Comparison of ENCODE assay signal across 8 cellular contexts in the genomic region with DNA sequence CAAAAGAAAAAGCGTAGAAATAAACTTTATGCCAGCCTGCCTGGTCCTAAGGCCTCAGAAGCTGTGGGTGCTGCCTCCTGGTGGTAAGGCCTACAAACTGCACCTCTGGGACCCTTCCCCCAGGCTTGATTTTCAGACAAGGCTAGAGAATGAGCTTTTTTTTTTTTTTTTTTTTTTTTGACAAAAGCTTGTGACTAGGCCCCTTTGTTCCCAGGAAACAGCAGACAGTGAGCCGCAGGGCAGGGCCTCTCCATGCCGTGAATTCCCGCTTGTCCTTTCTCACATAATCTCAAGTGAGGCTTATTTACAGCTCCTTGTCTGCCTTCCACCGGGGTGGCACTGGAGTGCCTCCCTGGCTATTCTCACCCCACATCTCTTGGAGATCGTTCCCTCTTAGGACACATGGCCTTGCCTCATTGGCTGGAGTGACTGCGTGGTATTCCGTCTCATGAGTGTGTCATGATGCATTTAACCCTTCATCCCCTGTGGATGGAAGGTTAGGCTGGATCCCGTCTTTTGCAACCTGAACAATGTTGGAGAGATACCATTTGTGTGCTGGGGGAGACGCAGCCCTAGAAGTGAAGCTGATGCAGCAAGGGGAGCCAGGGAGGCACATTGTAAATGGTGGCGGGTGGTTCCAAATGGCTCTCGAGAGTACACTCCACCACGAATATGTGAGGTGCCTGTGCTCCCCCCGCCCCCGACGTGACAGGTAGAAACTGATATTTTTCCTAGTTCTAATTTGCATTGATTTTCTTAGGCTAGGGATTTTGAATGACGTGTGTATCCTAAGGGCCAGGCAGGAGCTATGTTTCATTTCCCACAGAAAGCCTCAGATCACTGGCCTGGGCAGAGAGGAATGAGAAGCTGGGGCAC. TPM values are rescaled to one million over a fixed set of nuclear protein-coding genes. Genes with fewer than 3 reads are reported as not detected.
DNase-seq lines count a peak whose midpoint lies in the region; ATAC-seq and TF ChIP-seq lines count a peak whose summit lies in the region.

No MANE protein-coding gene starts in this region.

- H2BK5ac ChIP-seq in H9 (ENCODE audit: insufficient read length, low read length): no peak overlapping the region

- H3K4me3 ChIP-seq in mucosa of descending colon: no peak overlapping the region

- H2BK20ac ChIP-seq in H9 (ENCODE audit: low read depth, low read length, poor library complexity, severe bottlenecking): no peak overlapping the region

- H3K36me3 ChIP-seq in mucosa of descending colon (ENCODE audit: low read depth): no peaks in the 10 kb centered on the region

- no peak overlapping the region for H2AK5ac ChIP-seq in H9 (ENCODE audit: insufficient read length, low read length)

- H3K27me3 Mint-ChIP-seq in H9 (ENCODE audit: low read depth): no peaks in the 10 kb centered on the region; the same call in 1 of the 2 replicates

- TF ChIP-seq CTCF in H9 (conservative IDR thresholded peaks at IDR 0.05): peak; percentile 92
- TF ChIP-seq CTCF in mucosa of descending colon (IDR thresholded peaks at IDR 0.05): peak; percentile 91

- H3K18ac ChIP-seq in H9 (ENCODE audit: insufficient read length, low read depth, low read length): peak overlapping the region; percentile 31

- peak overlapping the region; percentile 90 to 97 (median 93); a peak in 6 of 7 replicates for H3K27ac Mint-ChIP-seq in H9

- H3K4me3 Mint-ChIP-seq in H9: peak overlapping the region; percentile 10 to 42; a peak in 3 of 5 replicates

- no peak overlapping the region for H2BK12ac ChIP-seq in H9 (ENCODE audit: insufficient read length, low read depth, low read length)

- H3K27ac ChIP-seq in H9 (ENCODE audit: insufficient read length, low read depth, low read length): no peak overlapping the region
- H3K27ac ChIP-seq in epithelial cell of prostate: no peak overlapping the region

- peak overlapping the region; percentile 17 for H3K9ac ChIP-seq in H9 (ENCODE audit: extremely low read depth, insufficient read length, low read length)

- no peaks in the 10 kb centered on the region for H3K27me3 ChIP-seq in H9 (ENCODE audit: insufficient read depth, low read length)

- intact Hi-C loops in mucosa of descending colon (cut with DNase I, micrococcal nuclease): no loop called here

- no peak overlapping the region for H3K4ac ChIP-seq in H9 (ENCODE audit: low read depth, low read length)

- H3K4me1 Mint-ChIP-seq in H9: peaks cover 13 to 22% of the 10 kb centered on the region in 2 experiments

- H3K36me3 Mint-ChIP-seq in H9 (ENCODE audit: insufficient read depth in 1 of 3, low read depth in 3 of 3): peaks cover 4 to 8% (median 5%) of the 10 kb centered on the region in 3 experiments; a peak in 5 of 7 replicates

- no peaks in the 10 kb centered on the region for H4K20me1 ChIP-seq in H9 (ENCODE audit: control insufficient read depth, insufficient read depth, insufficient read length)

- WGBS in H9 (ENCODE audit: extremely low coverage, insufficient read length, low lambda C conversion rate): no CpG with 5 or more reads among the region's 17 CpGs

- H3K4me1 ChIP-seq in H9 (ENCODE audit: insufficient read depth, low read length): peaks cover 2% of the 10 kb centered on the region; the same call in 1 of the 2 replicates
- peaks cover 3% of the 10 kb centered on the region for H3K4me1 ChIP-seq in mucosa of descending colon (ENCODE audit: low read depth)

- no peaks in the 10 kb centered on the region for H3K79me1 ChIP-seq in H9 (ENCODE audit: insufficient read depth, low read depth, low read length, poor library complexity, severe bottlenecking)

- H4K5ac ChIP-seq in H9 (ENCODE audit: insufficient read length, low read depth, low read length): peak overlapping the region; percentile 30

- H3K14ac ChIP-seq in H9 (ENCODE audit: insufficient read depth, low read length): peak overlapping the region; percentile 65

- ATAC-seq in mucosa of descending colon (peak; percentile 70), HG02763 (IDR thresholded peaks at IDR 0.05; ENCODE audit: unreplicated experiment) (no peak)

- H4K91ac ChIP-seq in H9 (ENCODE audit: insufficient read length, low read depth, low read length): no peak overlapping the region

- no peak overlapping the region for H4K8ac ChIP-seq in H9 (replicated peaks; ENCODE audit: insufficient read length, low read depth, low read length)

- H3K56ac ChIP-seq in H9 (ENCODE audit: insufficient read length, low read depth, low read length): no peak overlapping the region

- no peaks in the 10 kb centered on the region for H3K79me2 ChIP-seq in H9 (ENCODE audit: insufficient read depth, low read length)

- no peaks in the 10 kb centered on the region for H3K23me2 ChIP-seq in H9 (ENCODE audit: insufficient read length, low read depth, low read length, poor library complexity, severe bottlenecking)

- no peak overlapping the region for H2BK120ac ChIP-seq in H9 (ENCODE audit: low read depth, low read length, poor library complexity, severe bottlenecking)

- DNase-seq in C1 segment of cervical spinal cord (lab: John Stamatoyannopoulos, UW) (peak in 11 of 14 donors; percentile 37 to 84 (median 69)), H9 (peak; percentile 92), NOMO-1 treated with dmso at 0.1 percent for 144 hours (lab: John Stamatoyannopoulos, UW; ENCODE audit: unreplicated experiment) (peak; percentile 31), activated T-cell treated with anti-CD3 and anti-CD28 coated beads for 1 hour (ENCODE audit: low read depth) (peak; percentile 49), epithelial cell of prostate (ENCODE audit: low read depth, low spot score) (peak; percentile 6), mucosa of descending colon (peak in 2 of 3 donors; percentile 69 to 72)
- peak; percentile 16 to 32 for DNase-seq in stimulated activated CD8-positive, alpha-beta memory T cell treated with anti-CD3 and anti-CD28 coated beads, Interleukin-4, amount 100 ng/mL, for 4 hours (ENCODE audit: low read depth in 2 of 2, low spot score in 1 of 2)

- H2AFZ ChIP-seq in H9 (ENCODE audit: low read length): no peak overlapping the region

- H3T11ph ChIP-seq in H9 (ENCODE audit: low read length): no peak overlapping the region

- H3K9me3 Mint-ChIP-seq in H9: peaks cover 0 to 4% of the 10 kb centered on the region in 2 experiments; a peak in 3 of 5 replicates

- H3K4me2 ChIP-seq in H9 (ENCODE audit: insufficient read depth, insufficient read length, low read length): no peak overlapping the region

- H3K9me3 ChIP-seq in H9 (ENCODE audit: control insufficient read depth, low read depth, low read length) (no peaks in the 10 kb centered on the region), mucosa of descending colon (no peaks in the 10 kb centered on the region)

- H3K23ac ChIP-seq in H9 (ENCODE audit: insufficient read length, low read depth, low read length): no peak overlapping the region

- H2BK15ac ChIP-seq in H9 (ENCODE audit: low read depth, low read length): no peak overlapping the region

RNA-seq across cellular contexts. Expression of a gene that starts 49.6 kb away (rescaled TPM):
- total RNA-seq in H9 (2021) (345 and 351 TPM in 2 replicates), mucosa of descending colon (100 to 1,000 TPM; 162 to 168 (median 168) TPM)

Comparison
In these comparisons a context has a peak if more than half of its experiments do, and no peak if none do; other contexts are left out.
1. DNase-seq: peak in every context shown above with its lines; median percentile 92 in H9; 70 in mucosa of descending colon; 69 in C1 segment of cervical spinal cord; 49 in activated T-cell treated with anti-CD3 and anti-CD28 coated beads for 1 hour; 31 in NOMO-1 treated with dmso at 0.1 percent for 144 hours; 24 in stimulated activated CD8-positive, alpha-beta memory T cell treated with anti-CD3 and anti-CD28 coated beads, Interleukin-4, amount 100 ng/mL, for 4 hours; 6 in epithelial cell of prostate.